In the genomic region with DNA sequence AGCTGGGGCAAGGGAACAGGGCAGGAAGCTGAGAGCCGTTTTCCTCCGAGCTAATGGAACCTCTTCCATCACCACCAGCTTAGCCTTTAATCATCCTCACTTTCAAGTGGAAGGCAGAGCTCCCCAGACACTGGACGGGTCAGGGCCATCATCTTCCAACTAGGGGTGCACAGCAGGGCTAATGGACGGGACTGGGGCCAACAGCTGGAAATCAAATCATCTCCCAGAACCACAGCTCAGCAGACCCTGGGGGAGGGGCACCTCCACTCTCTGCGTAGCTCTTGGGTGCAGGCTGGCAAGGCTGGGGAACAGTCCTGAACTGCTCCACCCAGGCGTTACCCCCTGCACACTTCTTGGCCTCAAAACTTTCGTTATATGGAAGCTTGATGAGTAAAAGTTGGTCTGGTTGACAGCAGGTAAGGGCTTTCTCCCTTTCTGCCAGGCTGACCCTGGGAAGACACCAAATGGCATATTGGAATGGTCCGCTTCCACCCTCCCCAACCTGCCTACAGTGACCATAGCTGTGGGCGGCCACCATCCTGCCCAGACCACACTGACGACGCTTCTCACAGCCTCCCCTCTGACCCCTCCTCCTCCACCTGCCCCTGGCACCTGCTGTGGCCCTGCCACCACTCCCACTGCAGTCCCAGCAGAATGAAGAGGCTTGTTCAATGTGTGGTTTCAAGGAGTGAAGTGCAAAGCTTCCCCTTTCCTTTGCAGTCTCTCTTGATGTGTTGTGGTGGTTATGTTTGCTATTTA, we compare ENCODE assay signal across 23 cellular contexts. TPM values are rescaled to one million over a fixed set of nuclear protein-coding genes. Genes with fewer than 3 reads are reported as not detected.
DNase-seq lines count a peak whose midpoint lies in the region; FAIRE-seq and TF ChIP-seq lines count a peak whose summit lies in the region.
"Had no signal": no experiment of that assay in that cellular context is flagged by ENCODE, and none has a peak within 500 bp of the region (broad histone marks: within the 10 kb centered on the region; RNA-seq: fewer than 3 reads in every experiment).

No MANE protein-coding gene starts in this region.

- DNase-seq in NCI-H510A treated with DMSO at 0.1 percent for 48 hours (lab: John Stamatoyannopoulos, UW) (peak; percentile 8), NCI-H510A (lab: John Stamatoyannopoulos, UW) (no peak), Kasumi-1 (lab: John Stamatoyannopoulos, UW) (peak; percentile 40 to 50), H1 (ENCODE audit: low read depth in 1 of 2, low spot score in 2 of 2) (peak in 1 of 2 experiments; percentile 35), mesendoderm (no peak), cerebellar nuclear complex (lab: John Stamatoyannopoulos, UW) (no peak), NCI-H1930 (lab: John Stamatoyannopoulos, UW) (no peak)
- DNase-seq: CD4-positive, CD25-positive, alpha-beta regulatory T cell; COR-L47; DMS 273 treated with DMSO at 0.1 percent for 48 hours; EL; GF-D8; MG63; NCI-H1694; NCI-H2107; NCI-H226; NCI-H524 treated with DMSO at 0.1 percent for 48 hours; NCI-H82; SJCRH30; T-helper 1 cell had no signal

- peak overlapping the region; percentile 96; the same call in 1 of the 2 replicates for H2BK12ac ChIP-seq in H1 (ENCODE audit: low read depth, low read length)

- H3K79me1 ChIP-seq in H1 (ENCODE audit: low read depth, low read length) (no peaks in the 10 kb centered on the region), mesendoderm (ENCODE audit: low read length) (no peaks in the 10 kb centered on the region)

- H3K4me3 ChIP-seq in H1 (ENCODE audit: extremely low read depth in 1 of 4, insufficient read depth in 2 of 4, low read depth in 3 of 4, low read length in 4 of 4) (no peak overlapping the region; a peak in 1 of 8 replicates), mesendoderm (ENCODE audit: low read length) (no peak overlapping the region)
- H3K4me3 ChIP-seq: A549, MG63, SJCRH30 had no signal

- H3K27me3 ChIP-seq in H1 (replicated peaks in 1 of 4; ENCODE audit: control insufficient read depth in 3 of 4, extremely low read depth in 1 of 4, insufficient read depth in 3 of 4, low read length in 3 of 4) (peaks cover 0 to 26% (median 18%) of the 10 kb centered on the region in 4 experiments; a peak in 6 of 7 replicates), mesendoderm (ENCODE audit: insufficient read depth, low read length, poor library complexity) (no peaks in the 10 kb centered on the region)
- H3K27me3 ChIP-seq: SJCRH30 had no signal

- peak overlapping the region; percentile 93; the same call in 1 of the 2 replicates for H2BK15ac ChIP-seq in H1 (ENCODE audit: low read length)
- no peak overlapping the region for H2BK15ac ChIP-seq in mesendoderm (replicated peaks; ENCODE audit: low read depth)

- H2BK20ac ChIP-seq in H1 (ENCODE audit: low read length) = 0 out of 2 replicates have a peak overlapping the region, but pooled peaks have one; percentile 66

- TF ChIP-seq CTCF in H1 (IDR thresholded peaks at IDR 0.05; ENCODE audit: control extremely low read depth in 1 of 3, insufficient read depth in 1 of 3, low read depth in 1 of 3, low read length in 3 of 3) = no peak

- peaks cover 4% of the 10 kb centered on the region; the same call in 1 of the 2 replicates for H3K23me2 ChIP-seq in H1 (ENCODE audit: low read depth, low read length)

- POLR2A ChIA-PET in H1 (lab: Charles Lee; ENCODE audit: partially characterized antibody) = interaction anchor here (0.6 to 1.3 kb wide), 2 partner anchors 12 to 20 kb away, joined by 3 read pairs; no protein-coding TSS in a partner anchor

- H2AFZ ChIP-seq in H1 (ENCODE audit: low read length) = no peak overlapping the region

- H3K4me2 ChIP-seq in H1 (ENCODE audit: insufficient read depth in 1 of 2, low read depth in 2 of 2, low read length in 2 of 2) (no peak overlapping the region; a peak in 1 of 4 replicates), mesendoderm (ENCODE audit: low read length) (no peak overlapping the region)
- H3K4me2 ChIP-seq: A549 had no signal

- H2BK5ac ChIP-seq in H1 (ENCODE audit: low read depth, low read length) (peak overlapping the region; percentile 37; the same call in 1 of the 2 replicates), mesendoderm (ENCODE audit: low read length) (no peak overlapping the region)

- H3K18ac ChIP-seq in H1 (ENCODE audit: extremely low read depth, low read length) (no peak overlapping the region), mesendoderm (ENCODE audit: low read length) (no peak overlapping the region)

- H3K56ac ChIP-seq in H1 (replicated peaks; ENCODE audit: insufficient read length, low read depth, low read length) (no peak overlapping the region), mesendoderm (ENCODE audit: low read length) (no peak overlapping the region)

- CTCF ChIA-PET in H1 (lab: Charles Lee; ENCODE audit: partially characterized antibody) = interaction anchor here (1.0 to 2.3 kb wide), 6 partner anchors 16 to 159 kb away, joined by 3 to 6 read pairs (median 4); no protein-coding TSS in a partner anchor

- no peak overlapping the region for H3K4ac ChIP-seq in H1 (replicated peaks; ENCODE audit: insufficient read length, low read depth, low read length)
- no peak overlapping the region for H3K4ac ChIP-seq in mesendoderm (ENCODE audit: low read depth, low read length)

- H3K23ac ChIP-seq in H1 (ENCODE audit: insufficient read length) (no peak overlapping the region), mesendoderm (ENCODE audit: low read length) (no peak overlapping the region)

- no peak overlapping the region for H4K8ac ChIP-seq in H1 (ENCODE audit: extremely low read depth, insufficient read depth, low read length)
- no peak overlapping the region for H4K8ac ChIP-seq in mesendoderm (ENCODE audit: low read depth, low read length)

- TF ChIP-seq RAD21 in H1 (IDR thresholded peaks at IDR 0.05 in 1 of 2, conservative IDR thresholded peaks at IDR 0.05 in 1 of 2; ENCODE audit: low read depth in 2 of 2, low read length in 2 of 2) = no peak

- no peak for FAIRE-seq in H1 (lab: Jason Lieb, UNC)
- FAIRE-seq: A549, H54 had no signal

- H2AK5ac ChIP-seq in H1 (ENCODE audit: low read depth, low read length) (no peak overlapping the region), mesendoderm (ENCODE audit: low read length) (no peak overlapping the region)

- no peaks in the 10 kb centered on the region for H3K36me3 ChIP-seq in H1 (ENCODE audit: control insufficient read depth in 2 of 4, insufficient read depth in 4 of 4, low read length in 3 of 4)
- no peaks in the 10 kb centered on the region for H3K36me3 ChIP-seq in mesendoderm (ENCODE audit: control insufficient read depth, insufficient read depth, low read length)
- H3K36me3 ChIP-seq: MG63, SJCRH30 had no signal

- H3K79me2 ChIP-seq in H1 (ENCODE audit: control insufficient read depth in 1 of 2, insufficient read depth in 2 of 2, low read length in 2 of 2) (no peaks in the 10 kb centered on the region), mesendoderm (ENCODE audit: control insufficient read depth, insufficient read depth, low read length) (no peaks in the 10 kb centered on the region)

- H4K91ac ChIP-seq in H1 (replicated peaks; ENCODE audit: insufficient read length, low read length) = peak overlapping the region; percentile 76

- TF ChIP-seq EP300 in H1 (IDR thresholded peaks at IDR 0.05; ENCODE audit: borderline replicate concordance in 1 of 2, low read depth in 2 of 2, low read length in 2 of 2) = no peak

- no peak for TF ChIP-seq POLR2A in H1 (IDR thresholded peaks at IDR 0.05; ENCODE audit: control extremely low read depth in 1 of 2, low read depth in 2 of 2, low read length in 2 of 2)

- 92% methylated on average over 9 of the region's 11 CpGs; no CpG with 5 or more reads in 1 of the 2 experiments for WGBS in H1 (ENCODE audit: extremely low coverage in 1 of 2, insufficient coverage in 1 of 2, insufficient read length in 1 of 2, insufficient replicate concordance in 2 of 2, low coverage in 1 of 2, low lambda C conversion rate in 2 of 2, missing lambda C conversion rate in 1 of 2), 2 experiments
- no CpG with 5 or more reads among the region's 11 CpGs for WGBS in mesendoderm (ENCODE audit: extremely low coverage, insufficient coverage, low lambda C conversion rate)

- no peak overlapping the region for H3K9ac ChIP-seq in H1 (replicated peaks in 1 of 4; ENCODE audit: extremely low read depth in 1 of 4, low read depth in 3 of 4, low read length in 3 of 4)
- no peak overlapping the region for H3K9ac ChIP-seq in mesendoderm (ENCODE audit: low read length)

- H3K4me1 ChIP-seq in H1 (replicated peaks in 1 of 4; ENCODE audit: control insufficient read depth in 3 of 4, insufficient read depth in 4 of 4, low read length in 3 of 4) (peaks cover 10 to 23% (median 18%) of the 10 kb centered on the region in 4 experiments), mesendoderm (ENCODE audit: control insufficient read depth, low read depth, low read length) (peaks cover 10% of the 10 kb centered on the region)
- H3K4me1 ChIP-seq: A549, SJCRH30 had no signal

- H2BK120ac ChIP-seq in H1 (replicated peaks; ENCODE audit: low read depth, low read length) (peak overlapping the region; percentile 28), mesendoderm (ENCODE audit: low read depth, low read length) (no peak overlapping the region)

- no peak overlapping the region for H3K14ac ChIP-seq in H1 (ENCODE audit: insufficient read length)

- no peak overlapping the region for H3K27ac ChIP-seq in H1 (ENCODE audit: low read depth, low read length)
- no peak overlapping the region for H3K27ac ChIP-seq in mesendoderm (ENCODE audit: low read depth, low read length)
- H3K27ac ChIP-seq: A549, SJCRH30 had no signal

- no peaks in the 10 kb centered on the region for H3K9me3 ChIP-seq in H1 (ENCODE audit: insufficient read depth in 2 of 2, low read depth in 1 of 2, low read length in 1 of 2)
- H3K9me3 ChIP-seq: A549, MG63, SJCRH30 had no signal

- H4K5ac ChIP-seq in H1 (ENCODE audit: insufficient read length, low read depth, low read length) = no peak overlapping the region
- no peak overlapping the region for H4K5ac ChIP-seq in mesendoderm (ENCODE audit: low read length)

- no peaks in the 10 kb centered on the region for H4K20me1 ChIP-seq in H1 (replicated peaks in 1 of 2; ENCODE audit: control insufficient read depth in 1 of 2, insufficient read depth in 2 of 2, low read length in 2 of 2)

TF ChIP-seq in H1, 55 proteins besides CTCF, POLR2A, EP300 and RAD21:
- TF ChIP-seq SUZ12 (IDR thresholded peaks at IDR 0.05; ENCODE audit: low read length) (0 out of 2 replicates have a peak, but pooled peaks have one; percentile 1), HDAC6 (IDR thresholded peaks at IDR 0.05; ENCODE audit: low read depth, low read length) (no peak)

RNA-seq across cellular contexts. Expression of a gene that starts 51.7 kb away (rescaled TPM):
- 8.4 TPM in 2 replicates for total RNA-seq in H1 (2021; fragmentation: NEBNext Ultra II Directional; extraction: Animal tissue kit (Norgen Biotek cat#: 25700))
- 6.7 and 10.4 TPM in 2 replicates for polyA plus RNA-seq in H1 (2011; rRNA removed)
- 6.4 TPM for polyA plus RNA-seq in H1 (2011; cell fraction: cytosol; rRNA removed)
- polyA plus RNA-seq in H1 (2011; cell fraction: nucleus; rRNA removed) = 16.4 TPM
- 5.8 to 8.4 TPM (median 8.3 TPM) in 4 replicates for polyA plus RNA-seq in H1 (2012, experiment 1 of 2)
- 5.1 TPM for polyA plus RNA-seq in H1 (2012, experiment 2 of 2)
- polyA plus RNA-seq in H1 (2013, experiment 1 of 2) = 8.0 TPM
- 7.6 TPM for polyA plus RNA-seq in H1 (2013, experiment 2 of 2)
- 3.6 and 5.9 TPM in 2 replicates for polyA minus RNA-seq in H1 (2011; rRNA and poly(A)+ RNA removed)
- 7.3 TPM for polyA minus RNA-seq in H1 (2011; cell fraction: cytosol; rRNA and poly(A)+ RNA removed)
- polyA minus RNA-seq in H1 (2011; cell fraction: nucleus; rRNA and poly(A)+ RNA removed) = 9.4 TPM
- polyA plus RNA-seq in mesendoderm (2013, experiment 1 of 2) = 9.2 TPM
- polyA plus RNA-seq in mesendoderm (2013, experiment 2 of 2) = 9.2 TPM
- total RNA-seq: LHCN-M2 had no signal
- polyA plus RNA-seq: CD4-positive, CD25-positive, alpha-beta regulatory T cell had no signal

Comparison
In these comparisons a context has a peak if more than half of its experiments do, and no peak if none do; other contexts are left out.
1. DNase-seq: peak in NCI-H510A treated with DMSO at 0.1 percent for 48 hours (single experiment) and Kasumi-1 (2 of 2); none in NCI-H510A (single experiment), mesendoderm (single experiment), cerebellar nuclear complex (0 of 2) and NCI-H1930 (0 of 2).